ENCODE assay signal across 9 cellular contexts in the genomic region with DNA sequence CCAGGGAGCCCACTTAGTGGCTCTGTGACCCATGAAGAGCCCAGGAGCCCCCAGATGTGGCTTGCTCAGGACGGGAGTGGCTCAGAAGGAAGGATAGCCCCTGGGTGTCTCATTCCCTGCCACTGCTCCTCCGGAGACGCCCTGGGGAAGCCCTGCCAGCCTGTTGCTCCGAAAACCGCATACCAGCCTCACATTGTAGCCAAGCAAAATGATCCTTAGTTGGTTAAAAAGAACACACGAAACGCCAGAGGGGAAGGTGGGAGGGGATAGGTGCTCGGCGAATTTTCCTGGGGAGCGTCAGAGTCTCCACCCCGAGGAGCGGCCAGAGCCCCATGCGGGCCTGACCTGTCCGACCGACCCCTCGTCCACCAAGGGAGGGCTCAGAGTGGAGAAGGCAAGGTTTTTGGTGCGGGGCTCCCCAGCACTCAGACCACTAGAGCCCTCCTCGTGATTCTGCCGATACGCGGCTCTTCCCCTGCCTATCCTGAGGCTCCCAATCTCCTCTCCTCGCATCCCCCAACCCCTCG. TPM values are rescaled to one million over a fixed set of nuclear protein-coding genes. Genes with fewer than 3 reads are reported as not detected.
DNase-seq lines count a peak whose midpoint lies in the region; ATAC-seq and TF ChIP-seq lines count a peak whose summit lies in the region.
"Had no signal": no experiment of that assay in that cellular context is flagged by ENCODE, and none has a peak within 500 bp of the region (broad histone marks: within the 10 kb centered on the region; RNA-seq: fewer than 3 reads in every experiment).

No MANE protein-coding gene starts in this region.

- H3K36me3 Mint-ChIP-seq in CD14-positive monocyte (peaks cover 5 to 7% of the 10 kb centered on the region in 2 donors), osteocyte (ENCODE audit: unreplicated experiment) (no peaks in the 10 kb centered on the region)

- H3K27ac ChIP-seq in VCaP, result peak overlapping the region; percentile 91

- peaks cover 30 to 39% (median 33%) of the 10 kb centered on the region in 3 donors for H3K27me3 Mint-ChIP-seq in CD14-positive monocyte (ENCODE audit: low read depth in 3 of 3)
- no peaks in the 10 kb centered on the region for H3K27me3 Mint-ChIP-seq in osteocyte (ENCODE audit: unreplicated experiment)

- peak overlapping the region; percentile 66 to 88 for H3K4me3 Mint-ChIP-seq in CD14-positive monocyte
- peak overlapping the region; percentile 87 for H3K4me3 Mint-ChIP-seq in osteocyte (ENCODE audit: unreplicated experiment)

- no peak for TF ChIP-seq CTCF in CD14-positive monocyte (IDR thresholded peaks at IDR 0.05)
- TF ChIP-seq CTCF in VCaP (conservative IDR thresholded peaks at IDR 0.05), result no peak
- TF ChIP-seq CTCF in foreskin fibroblast (IDR thresholded peaks at IDR 0.05; ENCODE audit: low read depth, low read length), result no peak
- no peak for TF ChIP-seq CTCF in osteocyte (IDR thresholded peaks at IDR 0.05)

- intact Hi-C loops in CD14-positive monocyte (cut with micrococcal nuclease), result no loop called here

- H3K4me1 Mint-ChIP-seq in CD14-positive monocyte, result peaks cover 14% of the 10 kb centered on the region
- peaks cover 29% of the 10 kb centered on the region for H3K4me1 Mint-ChIP-seq in osteocyte (ENCODE audit: unreplicated experiment)

- H3K9me3 Mint-ChIP-seq in CD14-positive monocyte (peaks cover 0 to 7% (median 2%) of the 10 kb centered on the region in 7 donors), osteocyte (ENCODE audit: unreplicated experiment) (no peaks in the 10 kb centered on the region)

- H3K27ac Mint-ChIP-seq in CD14-positive monocyte, result no peak overlapping the region
- H3K27ac Mint-ChIP-seq in osteocyte (ENCODE audit: unreplicated experiment), result peak overlapping the region; percentile 93

- H3K4me3 ChIP-seq in foreskin fibroblast (ENCODE audit: low read depth in 1 of 2, low read length in 2 of 2), result peak overlapping the region; percentile 53 to 85

- DNase-seq in CD14-positive monocyte (ENCODE audit: low spot score) (no peak), foreskin fibroblast (peak in 1 of 2 donors; percentile 52), osteocyte (ENCODE audit: extremely low spot score, unreplicated experiment) (no peak), RPMI8226 (no peak), SKM-1 treated with dmso at 0.1 percent for 144 hours (lab: John Stamatoyannopoulos, UW; ENCODE audit: unreplicated experiment) (no peak), GOT3 (lab: John Stamatoyannopoulos, UW) (no peak)
- DNase-seq: NCI-H524 treated with DMSO at 0.1 percent for 48 hours had no signal

- ATAC-seq in HG03469 (IDR thresholded peaks at IDR 0.05; ENCODE audit: unreplicated experiment), result no peak

RNA-seq across cellular contexts. Expression of a gene that starts 39.5 kb away (rescaled TPM):
- polyA plus RNA-seq in CD14-positive monocyte, result under 1 TPM in 1 of 2 donors, not detected in 1; 0.17 TPM
- total RNA-seq in osteocyte, result 9.7 and 10.6 TPM in 2 replicates

RNA-seq across cellular contexts. Expression of a gene that starts 48.5 kb away (rescaled TPM):
- 10 to 100 TPM; 11.5 to 14.6 TPM for polyA plus RNA-seq in CD14-positive monocyte
- 26.3 and 26.4 TPM in 2 replicates for total RNA-seq in osteocyte

RNA-seq across cellular contexts. Expression of a gene that starts 58.0 kb away (rescaled TPM):
- polyA plus RNA-seq in CD14-positive monocyte, result not detected
- total RNA-seq in osteocyte, result 0.42 and 0.62 TPM in 2 replicates
